Comparison of ENCODE assay signal across 12 cellular contexts in the genomic region with DNA sequence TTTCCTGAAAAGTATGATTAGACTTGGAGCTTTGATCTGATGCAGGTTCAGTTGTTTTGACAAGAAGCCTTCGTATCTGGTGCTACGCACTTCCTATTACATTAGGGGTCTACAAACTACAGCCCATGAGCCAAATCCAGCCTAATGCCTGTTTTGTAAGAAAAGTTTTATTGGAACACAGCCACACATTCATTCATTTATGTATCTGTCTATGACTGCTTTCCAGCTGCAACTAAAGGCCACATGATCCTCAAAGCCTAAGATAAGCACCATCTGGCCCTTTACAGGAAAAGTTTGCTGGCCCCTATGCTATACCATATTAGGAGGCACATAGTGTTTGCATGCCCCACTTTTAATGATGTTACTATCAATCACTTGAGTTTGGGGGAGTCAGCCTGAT. TPM values are rescaled to one million over a fixed set of nuclear protein-coding genes. Genes with fewer than 3 reads are reported as not detected.
A peak's percentile ranks its signal among the peaks of the same experiment; 100 is the strongest.
DNase-seq lines count a peak whose midpoint lies in the region; ATAC-seq, FAIRE-seq and TF ChIP-seq lines count a peak whose summit lies in the region.
"Had no signal": no experiment of that assay in that cellular context is flagged by ENCODE, and none has a peak within 500 bp of the region (broad histone marks: within the 10 kb centered on the region; RNA-seq: fewer than 3 reads in every experiment).

No MANE protein-coding gene starts in this region.

- peak; percentile 52 for FAIRE-seq in keratinocyte (lab: Jason Lieb, UNC)

- no peak for TF ChIP-seq POLR2A in breast epithelium (IDR thresholded peaks at IDR 0.05)

- H3K9ac ChIP-seq in mammary epithelial cell (ENCODE audit: insufficient read depth, low read length) (no peak overlapping the region), keratinocyte (ENCODE audit: control insufficient read depth, extremely low read depth, insufficient read depth, low read length) (no peak overlapping the region)

- WGBS in mammary epithelial cell (ENCODE audit: low coverage, missing lambda C conversion rate): 95% methylated on average over 2 of the region's 2 CpGs

- H3K9me3 ChIP-seq in breast epithelium (no peaks in the 10 kb centered on the region), mammary epithelial cell (replicated peaks; ENCODE audit: insufficient read depth, low read length) (no peaks in the 10 kb centered on the region), keratinocyte (ENCODE audit: control insufficient read depth, low read depth, low read length) (no peaks in the 10 kb centered on the region)
- H3K9me3 ChIP-seq: A549 had no signal

- no peak for DNase-seq in breast epithelium (ENCODE audit: low spot score in 2 of 2)
- no peak for DNase-seq in mammary epithelial cell
- peak; percentile 3 for DNase-seq in astrocyte of the hippocampus (ENCODE audit: low read depth, low spot score)
- no peak for DNase-seq in keratinocyte (ENCODE audit: low read depth, low spot score)
- DNase-seq in hypothalamus (lab: John Stamatoyannopoulos, UW): no peak
- no peak for DNase-seq in Kasumi-1 (lab: John Stamatoyannopoulos, UW)
- DNase-seq: activated CD8-positive, alpha-beta T cell treated with anti-CD3 and anti-CD28 coated beads for 36 hours; aorta had no signal

- no TSS peak for BruUV-seq in mammary epithelial cell (replicated peaks; lab: Mats Ljungman, UMichigan)

- H3K4me1 ChIP-seq in breast epithelium (no peaks in the 10 kb centered on the region), mammary epithelial cell (ENCODE audit: insufficient read depth, low read length) (peaks cover 19% of the 10 kb centered on the region), keratinocyte (ENCODE audit: control insufficient read depth, extremely low read depth, insufficient read depth, low read length) (peaks cover 30% of the 10 kb centered on the region)

- H3K27ac ChIP-seq in breast epithelium (peak overlapping the region; percentile 8 to 75), mammary epithelial cell (ENCODE audit: insufficient read depth, low read depth, low read length) (no peak overlapping the region), keratinocyte (ENCODE audit: control insufficient read depth, insufficient read depth, low read length) (peak overlapping the region; percentile 70)

- CTCF ChIA-PET in mammary epithelial cell (lab: Charles Lee; ENCODE audit: low non-redundant PET): no interaction called here

- no peaks in the 10 kb centered on the region for H3K36me3 ChIP-seq in breast epithelium
- no peaks in the 10 kb centered on the region for H3K36me3 ChIP-seq in mammary epithelial cell (ENCODE audit: insufficient read depth, low read length)
- H3K36me3 ChIP-seq in keratinocyte (ENCODE audit: control insufficient read depth in 2 of 2, extremely low read depth in 1 of 2, insufficient read depth in 2 of 2, low read length in 2 of 2): no peaks in the 10 kb centered on the region

- H3K4me3 ChIP-seq in breast epithelium (no peak overlapping the region), mammary epithelial cell (replicated peaks in 1 of 3; ENCODE audit: insufficient read depth in 1 of 3, low read depth in 2 of 3, low read length in 3 of 3) (no peak overlapping the region), keratinocyte (ENCODE audit: control insufficient read depth in 2 of 3, extremely low read depth in 1 of 3, insufficient read depth in 2 of 3, low read depth in 1 of 3, low read length in 3 of 3) (no peak overlapping the region)
- H3K4me3 ChIP-seq: A549 had no signal

- H3K79me2 ChIP-seq in mammary epithelial cell (ENCODE audit: insufficient read depth, low read length) (peaks cover 46% of the 10 kb centered on the region), keratinocyte (ENCODE audit: control insufficient read depth, insufficient read depth, low read length) (peaks cover 26% of the 10 kb centered on the region)

- no peak for ATAC-seq in HG03342 (IDR thresholded peaks at IDR 0.05; ENCODE audit: unreplicated experiment)
- ATAC-seq in activated CD4-positive, CD25-positive, alpha-beta regulatory T cell treated with anti-CD3 and anti-CD28 coated beads, Interleukin-2, amount 50 U/mL, for 24 hours: no peak
- ATAC-seq: A549; activated CD8-positive, alpha-beta T cell treated with anti-CD3 and anti-CD28 coated beads for 36 hours; Panc1 had no signal

- TF ChIP-seq CTCF in breast epithelium (IDR thresholded peaks at IDR 0.05) (no peak), mammary epithelial cell (conservative IDR thresholded peaks at IDR 0.05 in 1 of 2, IDR thresholded peaks at IDR 0.05 in 1 of 2; ENCODE audit: extremely low read depth in 1 of 2, insufficient read depth in 1 of 2, low read depth in 1 of 2, low read length in 2 of 2) (no peak), keratinocyte (optimal IDR thresholded peaks at IDR 0.05 in 1 of 3, IDR thresholded peaks at IDR 0.05 in 1 of 3, conservative IDR thresholded peaks at IDR 0.05 in 1 of 3; ENCODE audit: extremely low read depth in 1 of 3, insufficient read depth in 2 of 3, low read length in 3 of 3) (no peak)

- no peaks in the 10 kb centered on the region for H3K27me3 ChIP-seq in breast epithelium
- H3K27me3 ChIP-seq in mammary epithelial cell (ENCODE audit: insufficient read depth, low read length): no peaks in the 10 kb centered on the region
- H3K27me3 ChIP-seq in keratinocyte (ENCODE audit: control insufficient read depth, extremely low read depth, insufficient read depth, low read length): no peaks in the 10 kb centered on the region

- dilution Hi-C loops in mammary epithelial cell (cut with HindIII; ENCODE audit: low sequenced_read_pairs): no loop called here
- dilution Hi-C loops in keratinocyte (cut with MboI; ENCODE audit: extremely low pct_ligation_motif_present, low sequenced_read_pairs): no loop called here

- H2AFZ ChIP-seq in mammary epithelial cell (ENCODE audit: low read depth, low read length) (no peak overlapping the region), keratinocyte (ENCODE audit: control insufficient read depth, low read length) (no peak overlapping the region)

- in situ Hi-C loops in mammary epithelial cell (cut with MboI; ENCODE audit: low sequenced_read_pairs in 2 of 2): no loop called here

- no peaks in the 10 kb centered on the region for H4K20me1 ChIP-seq in mammary epithelial cell (ENCODE audit: insufficient read depth, low read length)
- H4K20me1 ChIP-seq in keratinocyte (ENCODE audit: control insufficient read depth, extremely low read depth, insufficient read depth, low read length): no peaks in the 10 kb centered on the region

- intact Hi-C loops in breast epithelium (cut with DNase I; ENCODE audit: low total_unique reads) (no loop called here), mammary epithelial cell (cut with micrococcal nuclease) (no loop called here)

- no peaks in the 10 kb centered on the region for H3K9me1 ChIP-seq in keratinocyte (ENCODE audit: control insufficient read depth, extremely low read depth, insufficient read depth, low read length)

- H3K4me2 ChIP-seq in mammary epithelial cell (ENCODE audit: insufficient read depth, low read depth, low read length): no peak overlapping the region
- no peak overlapping the region for H3K4me2 ChIP-seq in keratinocyte (ENCODE audit: control insufficient read depth, extremely low read depth, insufficient read depth, low read depth, low read length)

RNA-seq across cellular contexts. Expression of a gene that starts 26.0 kb away (rescaled TPM):
- total RNA-seq in breast epithelium (10 to 100 TPM; 18.1 to 39.1 (median 34.4) TPM), mammary epithelial cell (10 to 100 TPM; 19.2 to 25.3 TPM)
- polyA plus RNA-seq in mammary epithelial cell (6.3 TPM), keratinocyte (7.6 to 10.9 TPM (median 7.9 TPM) in 3 replicates)
- polyA minus RNA-seq in mammary epithelial cell (8.7 TPM), keratinocyte (4.4 to 28.7 TPM (median 8.4 TPM) in 3 replicates)
- 19.0 TPM for polyA plus RNA-seq in keratinocyte (2011; ENCODE audit: low read depth)
- polyA plus RNA-seq in keratinocyte (2011; cell fraction: cytosol; rRNA removed): 3.2 and 6.1 TPM in 2 replicates
- 21.4 and 23.0 TPM in 2 replicates for polyA plus RNA-seq in keratinocyte (2011; cell fraction: nucleus; rRNA removed)
- 7.3 and 9.8 TPM in 2 replicates for polyA plus RNA-seq in keratinocyte (2012; ENCODE audit: low replicate concordance)
- polyA minus RNA-seq in keratinocyte (2011; cell fraction: cytosol; rRNA and poly(A)+ RNA removed): 6.7 TPM
- 17.5 and 33.3 TPM in 2 replicates for polyA minus RNA-seq in keratinocyte (2011; cell fraction: nucleus; rRNA and poly(A)+ RNA removed)
